In genomic region chr19:12723383-12723642, GRCh38 we compare ENCODE assay signal across 8 cellular contexts. TPM values are rescaled to one million over a fixed set of nuclear protein-coding genes. Genes with fewer than 3 reads are reported as not detected.
DNase-seq lines count a peak whose midpoint lies in the region; ATAC-seq, FAIRE-seq and TF ChIP-seq lines count a peak whose summit lies in the region.

No MANE protein-coding gene starts in this region.

- peaks cover 24% of the 10 kb centered on the region for H3K4me1 Mint-ChIP-seq in activated T-helper 17 cell treated with anti-CD3 and anti-CD28 coated beads, Interleukin-2, amount 50 U/mL, for 72 hours

- DNase-seq in left ventricle myocardium inferior (no peak), Right ventricle myocardium inferior (ENCODE audit: missing footprints) (no peak), thoracic aorta (ENCODE audit: low spot score) (no peak), H54 (ENCODE audit: insufficient read length, low spot score) (no peak), kidney glomerular epithelial cell (lab: John Stamatoyannopoulos, UW) (no peak), urothelium cell line (ENCODE audit: low spot score) (no peak)

- H3K36me3 ChIP-seq in left ventricle myocardium inferior: peaks cover 18% of the 10 kb centered on the region
- peaks cover 26% of the 10 kb centered on the region for H3K36me3 ChIP-seq in iPS-20b (ENCODE audit: insufficient read depth, low read depth, low read length)
- H3K36me3 ChIP-seq in thoracic aorta: peaks cover 8% of the 10 kb centered on the region

- no peaks in the 10 kb centered on the region for H3K9me3 Mint-ChIP-seq in activated T-helper 17 cell treated with anti-CD3 and anti-CD28 coated beads, Interleukin-2, amount 50 U/mL, for 72 hours

- H3K4me3 Mint-ChIP-seq in activated T-helper 17 cell treated with anti-CD3 and anti-CD28 coated beads, Interleukin-2, amount 50 U/mL, for 72 hours: peak overlapping the region; percentile 97

- intact Hi-C loops in left ventricle myocardium inferior (cut with micrococcal nuclease): no loop called here
- intact Hi-C loops in Right ventricle myocardium inferior (cut with DNase I): loop anchor here (5.0 kb wide), 1 partner anchor 41 kb away; the partner anchor contains the start of gene DHPS

- no peaks in the 10 kb centered on the region for H3K27me3 Mint-ChIP-seq in activated T-helper 17 cell treated with anti-CD3 and anti-CD28 coated beads, Interleukin-2, amount 50 U/mL, for 72 hours

- H3K36me3 Mint-ChIP-seq in activated T-helper 17 cell treated with anti-CD3 and anti-CD28 coated beads, Interleukin-2, amount 50 U/mL, for 72 hours (ENCODE audit: low read depth): peaks cover 65% of the 10 kb centered on the region

- H3K27ac ChIP-seq in left ventricle myocardium inferior (replicated peaks) (peak overlapping the region; percentile 96), iPS-20b (ENCODE audit: low read length) (peak overlapping the region; percentile 92), thoracic aorta (peak overlapping the region; percentile 95 to 96)

- FAIRE-seq in H54 (lab: Jason Lieb, UNC): no peak
- no peak for FAIRE-seq in urothelium cell line (lab: Jason Lieb, UNC)

- H3K4me1 ChIP-seq in left ventricle myocardium inferior: peaks cover 46% of the 10 kb centered on the region
- H3K4me1 ChIP-seq in iPS-20b (ENCODE audit: insufficient read depth, low read length): no peaks in the 10 kb centered on the region
- H3K4me1 ChIP-seq in thoracic aorta (ENCODE audit: control insufficient read depth in 1 of 2, low read depth in 2 of 2): peaks cover 21 to 39% of the 10 kb centered on the region in 2 donors

- no peak for TF ChIP-seq POLR2A in H54 (IDR thresholded peaks at IDR 0.05; ENCODE audit: low read depth, low read length)

- H3K4me3 ChIP-seq in left ventricle myocardium inferior: peak overlapping the region; percentile 83
- peak overlapping the region; percentile 97 for H3K4me3 ChIP-seq in iPS-20b (ENCODE audit: low read length)
- H3K4me3 ChIP-seq in thoracic aorta: peak overlapping the region; percentile 94

- no peaks in the 10 kb centered on the region for H3K27me3 ChIP-seq in left ventricle myocardium inferior (ENCODE audit: low read depth)
- no peaks in the 10 kb centered on the region for H3K27me3 ChIP-seq in iPS-20b (ENCODE audit: insufficient read depth, low read length)
- no peaks in the 10 kb centered on the region for H3K27me3 ChIP-seq in thoracic aorta (replicated peaks; ENCODE audit: insufficient read depth)

- TF ChIP-seq CTCF in left ventricle myocardium inferior (IDR thresholded peaks at IDR 0.05; ENCODE audit: borderline replicate concordance): no peak
- no peak for TF ChIP-seq CTCF in thoracic aorta (IDR thresholded peaks at IDR 0.05)

- H3K27ac Mint-ChIP-seq in activated T-helper 17 cell treated with anti-CD3 and anti-CD28 coated beads, Interleukin-2, amount 50 U/mL, for 72 hours: peak overlapping the region; percentile 98

- ATAC-seq in Right ventricle myocardium inferior (no peak), thoracic aorta (ENCODE audit: insufficient number of reproducible peaks, low FRiP score, low read depth) (no peak)
- no peak for ATAC-seq in activated T-helper 17 cell treated with anti-CD3 and anti-CD28 coated beads, Interleukin-2, amount 50 U/mL, for 72 hours (replicated peaks)

- peak overlapping the region; percentile 99 for H3K9ac ChIP-seq in iPS-20b (ENCODE audit: low read depth, low read length)

- no peaks in the 10 kb centered on the region for H3K9me3 ChIP-seq in left ventricle myocardium inferior (replicated peaks)
- no peaks in the 10 kb centered on the region for H3K9me3 ChIP-seq in iPS-20b (ENCODE audit: insufficient read depth, low read depth, low read length)
- H3K9me3 ChIP-seq in thoracic aorta: no peaks in the 10 kb centered on the region

RNA-seq across cellular contexts. Expression of gene TNPO2, which starts 0.4 kb away (rescaled TPM):
- 33.1 TPM for total RNA-seq in left ventricle myocardium inferior
- 35.1 TPM for total RNA-seq in Right ventricle myocardium inferior
- 100 to 1,000 TPM in 1 of 2 donors, 10 to 100 TPM in 1; 71.9 to 106 TPM for total RNA-seq in activated T-helper 17 cell treated with anti-CD3 and anti-CD28 coated beads, Interleukin-2, amount 50 U/mL, for 72 hours
- total RNA-seq in thoracic aorta: 10 to 100 TPM; 79.0 to 88.9 TPM

RNA-seq across cellular contexts. Expression of gene TRIR, which starts 11.2 kb away (rescaled TPM):
- 122 TPM for total RNA-seq in left ventricle myocardium inferior
- 133 TPM for total RNA-seq in Right ventricle myocardium inferior
- 100 to 1,000 TPM; 135 to 172 TPM for total RNA-seq in activated T-helper 17 cell treated with anti-CD3 and anti-CD28 coated beads, Interleukin-2, amount 50 U/mL, for 72 hours
- total RNA-seq in thoracic aorta: 100 to 1,000 TPM; 252 to 308 TPM

RNA-seq across cellular contexts. Expression of gene GET3, which starts 14.0 kb away (rescaled TPM):
- total RNA-seq in left ventricle myocardium inferior: 65.1 TPM
- 65.8 TPM for total RNA-seq in Right ventricle myocardium inferior
- total RNA-seq in activated T-helper 17 cell treated with anti-CD3 and anti-CD28 coated beads, Interleukin-2, amount 50 U/mL, for 72 hours: 10 to 100 TPM; 37.7 to 66.6 TPM
- total RNA-seq in thoracic aorta: 10 to 100 TPM; 30.7 to 50.0 TPM

RNA-seq across cellular contexts. Expression of gene FBXW9, which starts 26.9 kb away (rescaled TPM):
- 1.8 TPM for total RNA-seq in left ventricle myocardium inferior
- total RNA-seq in Right ventricle myocardium inferior: 1.7 TPM
- total RNA-seq in activated T-helper 17 cell treated with anti-CD3 and anti-CD28 coated beads, Interleukin-2, amount 50 U/mL, for 72 hours: 1 to 10 TPM; 4.7 to 9.9 TPM
- total RNA-seq in thoracic aorta: 1 to 10 TPM; 3.0 to 3.9 TPM

RNA-seq across cellular contexts. Expression of gene BEST2, which starts 28.3 kb away (rescaled TPM):
- total RNA-seq in left ventricle myocardium inferior (not detected), Right ventricle myocardium inferior (not detected), thoracic aorta (not detected)
- total RNA-seq in activated T-helper 17 cell treated with anti-CD3 and anti-CD28 coated beads, Interleukin-2, amount 50 U/mL, for 72 hours: not detected
